In the genomic region with DNA sequence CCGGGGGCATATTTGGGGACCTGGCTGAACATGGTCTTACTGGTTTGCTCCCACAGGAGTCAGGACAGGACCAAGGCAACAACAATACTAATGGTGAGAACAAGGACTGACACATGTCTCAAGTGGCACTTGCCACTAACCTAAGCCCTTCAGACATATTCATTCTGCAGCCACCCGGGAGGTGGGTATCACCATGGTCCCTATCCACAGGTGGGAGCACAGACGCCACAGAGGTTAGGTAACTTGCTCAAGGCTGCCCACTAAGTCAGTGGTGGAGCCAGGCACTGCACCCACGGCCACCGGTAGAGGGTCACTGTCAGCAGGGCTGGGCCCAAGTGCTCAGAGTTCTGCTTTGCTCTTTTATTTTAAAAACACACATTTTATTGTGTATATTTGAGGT, we compare ENCODE assay signal across 8 cellular contexts. TPM values are rescaled to one million over a fixed set of nuclear protein-coding genes. Genes with fewer than 3 reads are reported as not detected.
DNase-seq lines count a peak whose midpoint lies in the region; ATAC-seq, FAIRE-seq and TF ChIP-seq lines count a peak whose summit lies in the region.

No MANE protein-coding gene starts in this region.

- intact Hi-C loops in kidney (cut with DNase I) = no loop called here

- peak; percentile 25 for TF ChIP-seq CTCF in GM13977 (IDR thresholded peaks at IDR 0.05; ENCODE audit: extremely low read depth, insufficient read depth, missing control alignments)
- TF ChIP-seq CTCF in WI38 (IDR thresholded peaks at IDR 0.05; ENCODE audit: low read depth, low read length) = peak; percentile 34; the same call in 1 of the 2 replicates
- no peak for TF ChIP-seq CTCF in kidney (IDR thresholded peaks at IDR 0.05; ENCODE audit: borderline replicate concordance, extremely low read depth, insufficient read depth)

- in situ Hi-C loops in ACHN (cut with HindIII; ENCODE audit: low pct_ligation_motif_present, low pct_unique_long_range_greater_than_20kb, low sequenced_read_pairs) (no loop called here), GM13977 (cut with MboI; ENCODE audit: low pct_unique_long_range_greater_than_20kb, low sequenced_read_pairs, unreplicated experiment) (no loop called here)

- H3K9ac ChIP-seq in kidney (ENCODE audit: low read length in 2 of 2) = no peak overlapping the region

- H3K4me3 ChIP-seq in WI38 (ENCODE audit: low read depth, low read length) = no peak overlapping the region
- H3K4me3 ChIP-seq in kidney (ENCODE audit: low read length in 2 of 2) = no peak overlapping the region

- H3K36me3 ChIP-seq in kidney (ENCODE audit: control insufficient read depth in 1 of 2, insufficient read depth in 2 of 2, low read length in 2 of 2) = peaks cover 24 to 38% of the 10 kb centered on the region in 2 donors

- H3K9me3 ChIP-seq in kidney (ENCODE audit: control insufficient read depth in 1 of 2, low read length in 2 of 2) = no peaks in the 10 kb centered on the region

- H3K27ac ChIP-seq in kidney (ENCODE audit: low read depth in 2 of 2, low read length in 2 of 2) = no peak overlapping the region

- no peaks in the 10 kb centered on the region for H3K4me1 ChIP-seq in kidney (ENCODE audit: control insufficient read depth in 1 of 2, insufficient read depth in 1 of 2, low read depth in 1 of 2, low read length in 2 of 2)

- FAIRE-seq in kidney (lab: Jason Lieb, UNC) = no peak

- ATAC-seq in left lobe of liver = peak; percentile 5
- ATAC-seq in GM18519 (IDR thresholded peaks at IDR 0.05; ENCODE audit: low FRiP score, unreplicated experiment) = no peak

- peak; percentile 2 for DNase-seq in ACHN
- DNase-seq in GM13977 (ENCODE audit: low spot score) = no peak
- no peak for DNase-seq in left lobe of liver (ENCODE audit: low spot score)
- DNase-seq in NCI-H748 treated with DMSO at 0.1 percent for 48 hours (lab: John Stamatoyannopoulos, UW) = no peak
- no peak for DNase-seq in kidney
- DNase-seq in NCI-H1105 (lab: John Stamatoyannopoulos, UW) = no peak

RNA-seq across cellular contexts. Expression of a gene that starts 29.8 kb away (rescaled TPM):
- total RNA-seq in left lobe of liver = 15.7 TPM
- 74.3 TPM for total RNA-seq in kidney
- polyA plus RNA-seq in kidney (ENCODE audit: insufficient read depth, low read depth, low replicate concordance) = 31.6 TPM
